Comparison of ENCODE assay signal across 13 cellular contexts in genomic region chr19:3857449-3858003, GRCh38. TPM values are rescaled to one million over a fixed set of nuclear protein-coding genes. Genes with fewer than 3 reads are reported as not detected.
DNase-seq lines count a peak whose midpoint lies in the region; TF ChIP-seq lines count a peak whose summit lies in the region.
"Had no signal": no experiment of that assay in that cellular context is flagged by ENCODE, and none has a peak within 500 bp of the region (broad histone marks: within the 10 kb centered on the region; RNA-seq: fewer than 3 reads in every experiment).

No MANE protein-coding gene starts in this region.

- peaks cover 2% of the 10 kb centered on the region for H3K27me3 Mint-ChIP-seq in neural progenitor cell (ENCODE audit: insufficient read depth, low read depth)
- H3K27me3 Mint-ChIP-seq: activated naive CD4-positive, alpha-beta T cell treated with anti-CD3 and anti-CD28 coated beads, Interleukin-2, amount 10 ng/mL, durations not matched to agents 7 days and 5 days had no signal

- H3K27me3 ChIP-seq in neural progenitor cell = no peaks in the 10 kb centered on the region
- H3K27me3 ChIP-seq: pancreas had no signal

- no peaks in the 10 kb centered on the region for H3K79me2 ChIP-seq in neural progenitor cell (ENCODE audit: low read depth)

- no peaks in the 10 kb centered on the region for H3K4me1 ChIP-seq in neural progenitor cell
- H3K4me1 ChIP-seq: pancreas had no signal

- no peak overlapping the region for H2AFZ ChIP-seq in neural progenitor cell (replicated peaks)

- peaks cover 24% of the 10 kb centered on the region for H3K36me3 Mint-ChIP-seq in neural progenitor cell
- H3K36me3 Mint-ChIP-seq: activated naive CD4-positive, alpha-beta T cell treated with anti-CD3 and anti-CD28 coated beads, Interleukin-2, amount 10 ng/mL, durations not matched to agents 7 days and 5 days had no signal

- no peak overlapping the region for H3K9ac ChIP-seq in neural progenitor cell

- H3K27ac ChIP-seq in neural progenitor cell = no peak overlapping the region
- H3K27ac ChIP-seq: pancreas had no signal

- H3K4me3 ChIP-seq in neural progenitor cell = no peak overlapping the region
- H3K4me3 ChIP-seq: lung, pancreas had no signal

- H3K27ac Mint-ChIP-seq in neural progenitor cell = no peak overlapping the region
- H3K27ac Mint-ChIP-seq: activated naive CD4-positive, alpha-beta T cell treated with anti-CD3 and anti-CD28 coated beads, Interleukin-2, amount 10 ng/mL, durations not matched to agents 7 days and 5 days had no signal

- peaks cover 7% of the 10 kb centered on the region for H3K4me1 Mint-ChIP-seq in neural progenitor cell
- H3K4me1 Mint-ChIP-seq: activated naive CD4-positive, alpha-beta T cell treated with anti-CD3 and anti-CD28 coated beads, Interleukin-2, amount 10 ng/mL, durations not matched to agents 7 days and 5 days had no signal

- intact Hi-C loops in posterior vena cava (cut with DNase I) = no loop called here

- TF ChIP-seq CTCF in neural progenitor cell (IDR thresholded peaks at IDR 0.05) = no peak

- no peaks in the 10 kb centered on the region for H3F3A ChIP-seq in neural progenitor cell (ENCODE audit: low read depth)

- H4K20me1 ChIP-seq in neural progenitor cell (ENCODE audit: low read depth) = peaks cover 8% of the 10 kb centered on the region

- no peaks in the 10 kb centered on the region for H3K9me3 ChIP-seq in neural progenitor cell (ENCODE audit: low read depth)
- H3K9me3 ChIP-seq: pancreas had no signal

- H3K4me2 ChIP-seq in neural progenitor cell = no peak overlapping the region

- peak; percentile 12 for DNase-seq in NCI-H510A treated with DMSO at 0.1 percent for 48 hours (lab: John Stamatoyannopoulos, UW)
- DNase-seq in NCI-H510A (lab: John Stamatoyannopoulos, UW) = no peak
- peak; percentile 18 for DNase-seq in NCI-H1092 (lab: John Stamatoyannopoulos, UW)
- peak; percentile 70 for DNase-seq in RPMI8226
- no peak for DNase-seq in neural progenitor cell (ENCODE audit: low spot score)
- DNase-seq in activated CD4-positive, CD25-positive, alpha-beta regulatory T cell treated with anti-CD3 and anti-CD28 coated beads, Interleukin-2, amount 50 U/mL, for 72 hours = no peak
- no peak for DNase-seq in cerebellar nuclear complex (lab: John Stamatoyannopoulos, UW)
- no peak for DNase-seq in posterior vena cava (ENCODE audit: low spot score)
- DNase-seq: activated naive CD4-positive, alpha-beta T cell treated with anti-CD3 and anti-CD28 coated beads, Interleukin-2, amount 10 ng/mL, durations not matched to agents 7 days and 5 days; erythroblast; pancreas had no signal

- peak overlapping the region; percentile 48 for H3K4me3 Mint-ChIP-seq in neural progenitor cell
- H3K4me3 Mint-ChIP-seq: activated naive CD4-positive, alpha-beta T cell treated with anti-CD3 and anti-CD28 coated beads, Interleukin-2, amount 10 ng/mL, durations not matched to agents 7 days and 5 days had no signal

- H3K9me3 Mint-ChIP-seq in neural progenitor cell = peaks cover 4% of the 10 kb centered on the region

- H3K36me3 ChIP-seq in neural progenitor cell = no peaks in the 10 kb centered on the region
- H3K36me3 ChIP-seq: pancreas had no signal

RNA-seq across cellular contexts. Expression of gene ZFR2, which starts 11.3 kb away (rescaled TPM):
- total RNA-seq in neural progenitor cell (ENCODE audit: low replicate concordance) = 8.9 and 20.4 TPM in 2 replicates
- total RNA-seq in posterior vena cava = not detected

RNA-seq across cellular contexts. Expression of gene ATCAY, which starts 23.0 kb away (rescaled TPM):
- total RNA-seq in neural progenitor cell (ENCODE audit: low replicate concordance) (15.8 and 23.9 TPM in 2 replicates), posterior vena cava (under 1 TPM in 1 of 2 donors, not detected in 1; 0.05 TPM)
- total RNA-seq: T-helper 2 cell treated with Interferon-gamma antibody and Interleukin-4, amounts not matched to agents 100 ng/mL and 5 ng/mL, for 36 hours had no signal

Comparison
In these comparisons a context has a peak if more than half of its experiments do, and no peak if none do; other contexts are left out.
1. DNase-seq: peak in NCI-H510A treated with DMSO at 0.1 percent for 48 hours (single experiment), NCI-H1092 (single experiment) and RPMI8226 (single experiment); none in NCI-H510A (single experiment), neural progenitor cell (single experiment), activated CD4-positive, CD25-positive, alpha-beta regulatory T cell treated with anti-CD3 and anti-CD28 coated beads, Interleukin-2, amount 50 U/mL, for 72 hours (single experiment), cerebellar nuclear complex (0 of 2) and posterior vena cava (single experiment).
2. RNA of gene ATCAY, which starts 23.0 kb away (total RNA-seq): 15.8 to 23.9 TPM in neural progenitor cell; 0.05 TPM in posterior vena cava; every median in the first group is over 10 times any median in the second.